ENCODE assay signal across 8 cellular contexts in genomic region chr15:65610871-65611718, GRCh38. TPM values are rescaled to one million over a fixed set of nuclear protein-coding genes. Genes with fewer than 3 reads are reported as not detected.
A peak's percentile ranks its signal among the peaks of the same experiment; 100 is the strongest.
DNase-seq lines count a peak whose midpoint lies in the region; ATAC-seq, FAIRE-seq and TF ChIP-seq lines count a peak whose summit lies in the region.

TSS of gene INTS14 (minus strand) at chr15:65611131. CDS start at chr15:65607380, 3,751 bp downstream.

- H3K18ac ChIP-seq in IMR-90 (ENCODE audit: low read depth, low read length), result peak within 1 kb of the TSS; percentile 77

- DNase-seq in DMS153 (lab: John Stamatoyannopoulos, UW), result peak; percentile 63
- peak; percentile 95 for DNase-seq in IMR-90
- peak; percentile 97 for DNase-seq in OCI-LY7 (ENCODE audit: low spot score)
- DNase-seq in activated T-cell treated with anti-CD3 and anti-CD28 coated beads for 1 hour (ENCODE audit: low read depth), result peak; percentile 88
- DNase-seq in endothelial cell of umbilical vein (ENCODE audit: low read depth, low spot score), result peak; percentile 95
- peak; percentile 91 for DNase-seq in middle frontal gyrus (ENCODE audit: extremely low spot score, low spot score)
- DNase-seq in stimulated activated CD8-positive, alpha-beta memory T cell treated with anti-CD3 and anti-CD28 coated beads, Interleukin-2, amount 100 ng/mL, for 48 hours (ENCODE audit: low read depth in 2 of 2), result peak; percentile 96 to 98

- peak within 1 kb of the TSS; percentile 91 for H3K14ac ChIP-seq in IMR-90 (replicated peaks; ENCODE audit: low read depth, low read length)

- H3K9me2 ChIP-seq in OCI-LY7 (ENCODE audit: insufficient read depth, low read length), result no peaks in the 10 kb centered on the region

- H4K20me1 ChIP-seq in IMR-90 (ENCODE audit: insufficient read depth, low read length), result no peaks in the 10 kb centered on the region
- H4K20me1 ChIP-seq in OCI-LY7 (ENCODE audit: insufficient read depth, low read length), result no peaks in the 10 kb centered on the region
- no peaks in the 10 kb centered on the region for H4K20me1 ChIP-seq in endothelial cell of umbilical vein (replicated peaks; ENCODE audit: control insufficient read depth, extremely low read depth, insufficient read depth, low read length)

- peak within 1 kb of the TSS; percentile 76 for H3K56ac ChIP-seq in IMR-90 (ENCODE audit: extremely low read depth, insufficient read depth, low read length)

- TF ChIP-seq CTCF in IMR-90 (conservative IDR thresholded peaks at IDR 0.05; ENCODE audit: low read depth, low read length), result peak; percentile 70
- peak; percentile 74 for TF ChIP-seq CTCF in OCI-LY7 (conservative IDR thresholded peaks at IDR 0.05; ENCODE audit: low read length)
- peak; percentile 60 to 71 for TF ChIP-seq CTCF in endothelial cell of umbilical vein (IDR thresholded peaks at IDR 0.05; ENCODE audit: extremely low read depth in 1 of 2, insufficient read depth in 1 of 2, low read depth in 1 of 2, low read length in 2 of 2)

- H3K23ac ChIP-seq in IMR-90 (ENCODE audit: low read depth, low read length), result peak within 1 kb of the TSS; percentile 90

- BruUV-seq in IMR-90 (replicated peaks; lab: Mats Ljungman, UMichigan) (no TSS peak), OCI-LY7 (replicated peaks; lab: Mats Ljungman, UMichigan) (no TSS peak), endothelial cell of umbilical vein (replicated peaks; lab: Mats Ljungman, UMichigan) (no TSS peak)

- H2BK120ac ChIP-seq in IMR-90 (ENCODE audit: low read depth, low read length), result peak within 1 kb of the TSS; percentile 78

- intact Hi-C loops in IMR-90 (cut with micrococcal nuclease), result no loop called here
- intact Hi-C loops in OCI-LY7 (cut with micrococcal nuclease; ENCODE audit: unreplicated experiment), result loop anchor here (5.0 kb wide), 2 partner anchors 371 to 681 kb away; partner anchors contain the start of gene DIS3L
- intact Hi-C loops in endothelial cell of umbilical vein (cut with micrococcal nuclease), result loop anchor here (1.0 to 2.0 kb wide), 3 partner anchors 94 to 258 kb away; partner anchors contain the start of genes DPP8 and RAB11A

- H2AK5ac ChIP-seq in IMR-90 (ENCODE audit: low read depth, low read length), result peak within 1 kb of the TSS; percentile 79

- H3K9ac ChIP-seq in IMR-90 (ENCODE audit: low read depth, low read length) (peak within 1 kb of the TSS; percentile 92), endothelial cell of umbilical vein (replicated peaks; ENCODE audit: extremely low read depth, insufficient read depth, low read length) (peak within 1 kb of the TSS; percentile 92)

- H2BK5ac ChIP-seq in IMR-90 (ENCODE audit: low read depth, low read length, poor library complexity, severe bottlenecking), result peak within 1 kb of the TSS; percentile 86

- FAIRE-seq in endothelial cell of umbilical vein (lab: Jason Lieb, UNC), result peak; percentile 98

- POLR2A ChIA-PET in IMR-90 (lab: Charles Lee; ENCODE audit: unreplicated experiment), result interaction anchor here (1.1 kb wide), 1 partner anchor 258 kb away, joined by 3 read pairs; no protein-coding TSS in a partner anchor
- POLR2A ChIA-PET in OCI-LY7 (lab: Charles Lee), result interaction anchor here (0.6 to 1.5 kb wide), 5 partner anchors 10 to 552 kb away, joined by 3 to 4 read pairs (median 3); partner anchors contain the start of gene RAB11A
- POLR2A ChIA-PET in endothelial cell of umbilical vein (lab: Charles Lee), result interaction anchor here (0.6 kb wide), 1 partner anchor 1554 kb away, joined by 5 read pairs; no protein-coding TSS in a partner anchor

- peak within 1 kb of the TSS; percentile 87 for H4K91ac ChIP-seq in IMR-90 (ENCODE audit: insufficient read depth, low read depth, low read length)

- peak within 1 kb of the TSS; percentile 90 for H4K5ac ChIP-seq in IMR-90 (ENCODE audit: low read depth, low read length)

- H2BK15ac ChIP-seq in IMR-90 (ENCODE audit: low read depth, low read length), result peak within 1 kb of the TSS; percentile 1; the same call in 1 of the 3 replicates

- H3K79me2 ChIP-seq in OCI-LY7 (ENCODE audit: insufficient read depth, low read depth, low read length) (peaks cover 33% of the 10 kb centered on the region), endothelial cell of umbilical vein (ENCODE audit: control insufficient read depth, insufficient read depth, low read length) (peaks cover 28% of the 10 kb centered on the region)

- no peak within 1 kb of the TSS for H2BK20ac ChIP-seq in IMR-90 (ENCODE audit: low read depth, low read length)

- H3K4me2 ChIP-seq in IMR-90 (ENCODE audit: low read depth, low read length) (peak within 1 kb of the TSS; percentile 91), OCI-LY7 (ENCODE audit: low read length) (peak within 1 kb of the TSS; percentile 87), endothelial cell of umbilical vein (ENCODE audit: insufficient read depth, low read length) (peak within 1 kb of the TSS; percentile 95)

- peak within 1 kb of the TSS; percentile 92 for H3K4ac ChIP-seq in IMR-90 (ENCODE audit: low read depth, low read length)

- WGBS in IMR-90 (ENCODE audit: extremely low coverage in 2 of 2, insufficient read length in 1 of 2), 2 experiments, result 0% methylated on average over 21 of the region's 64 CpGs; no CpG with 5 or more reads in 1 of the 2 experiments

- peak; percentile 90 for ATAC-seq in GM21528 (IDR thresholded peaks at IDR 0.05; ENCODE audit: low FRiP score, unreplicated experiment)
- peak; percentile 100 for ATAC-seq in IMR-90 (ENCODE audit: low read depth)

- peak within 1 kb of the TSS; percentile 71 for H3K4me3 ChIP-seq in IMR-90 (ENCODE audit: insufficient read depth, low read depth, low read length)
- H3K4me3 ChIP-seq in OCI-LY7 (ENCODE audit: low read depth, low read length, poor library complexity, severe bottlenecking), result peak within 1 kb of the TSS; percentile 72
- H3K4me3 ChIP-seq in endothelial cell of umbilical vein (replicated peaks in 1 of 3; ENCODE audit: insufficient read depth in 1 of 3, low read depth in 1 of 3, low read length in 3 of 3), result peak within 1 kb of the TSS; percentile 87 to 96 (median 96)

- in situ Hi-C loops in IMR-90 (cut with MboI; ENCODE audit: low sequenced_read_pairs), result loop anchor here (25.0 kb wide), 1 partner anchor 676 kb away; the partner anchor contains the start of gene DIS3L

- H3K27me3 ChIP-seq in IMR-90 (ENCODE audit: control insufficient read depth, insufficient read depth, low read length) (no peaks in the 10 kb centered on the region), endothelial cell of umbilical vein (ENCODE audit: control insufficient read depth in 2 of 2, insufficient read depth in 2 of 2, low read length in 2 of 2) (no peaks in the 10 kb centered on the region)

- H3K36me3 ChIP-seq in IMR-90 (ENCODE audit: control insufficient read depth, insufficient read depth, low read length), result peaks cover 2% of the 10 kb centered on the region
- peaks cover 5% of the 10 kb centered on the region; the same call in 1 of the 2 replicates for H3K36me3 ChIP-seq in OCI-LY7 (ENCODE audit: insufficient read depth, low read length)
- no peaks in the 10 kb centered on the region for H3K36me3 ChIP-seq in endothelial cell of umbilical vein (ENCODE audit: control insufficient read depth in 2 of 2, extremely low read depth in 1 of 2, insufficient read depth in 2 of 2, low read length in 2 of 2)

- peaks cover 17 to 39% of the 10 kb centered on the region in 2 experiments for H3K79me1 ChIP-seq in IMR-90 (ENCODE audit: low read depth in 1 of 2, low read length in 2 of 2)

- H3K9me1 ChIP-seq in IMR-90 (ENCODE audit: insufficient read depth, low read length) (peaks cover 13% of the 10 kb centered on the region), endothelial cell of umbilical vein (replicated peaks; ENCODE audit: control insufficient read depth, extremely low read depth, insufficient read depth, low read length) (no peaks in the 10 kb centered on the region)

- TF ChIP-seq RAD21 in IMR-90 (IDR thresholded peaks at IDR 0.05; ENCODE audit: low read length), result peak; percentile 44

- H3K9me3 ChIP-seq in IMR-90 (ENCODE audit: control insufficient read depth, insufficient read depth, low read length) (no peaks in the 10 kb centered on the region), OCI-LY7 (ENCODE audit: low read length) (no peaks in the 10 kb centered on the region), endothelial cell of umbilical vein (replicated peaks; ENCODE audit: control insufficient read depth, insufficient read depth, low read length) (no peaks in the 10 kb centered on the region)

- TF ChIP-seq POLR2A in IMR-90 (IDR thresholded peaks at IDR 0.05; ENCODE audit: low read depth, low read length) (peak; percentile 91), endothelial cell of umbilical vein (IDR thresholded peaks at IDR 0.05; ENCODE audit: low read depth, low read length) (peak; percentile 97)

- peak within 1 kb of the TSS; percentile 94 for H3K27ac ChIP-seq in IMR-90 (ENCODE audit: insufficient read depth, low read length)
- H3K27ac ChIP-seq in OCI-LY7 (ENCODE audit: low read depth, low read length, poor library complexity, severe bottlenecking), result peak within 1 kb of the TSS; percentile 41
- H3K27ac ChIP-seq in endothelial cell of umbilical vein (ENCODE audit: insufficient read depth, low read depth, low read length), result peak within 1 kb of the TSS; percentile 84

- peak within 1 kb of the TSS; percentile 93 for H2AK9ac ChIP-seq in IMR-90 (replicated peaks; ENCODE audit: low read depth, low read length, poor library complexity)

- dilution Hi-C loops in IMR-90 (cut with HindIII; ENCODE audit: low sequenced_read_pairs, unreplicated experiment), result no loop called here
- dilution Hi-C loops in endothelial cell of umbilical vein (cut with MboI; ENCODE audit: extremely low pct_ligation_motif_present, low sequenced_read_pairs), result no loop called here

- CTCF ChIA-PET in IMR-90 (lab: Yijun Ruan, JAX) (interaction anchor here (0.7 to 0.9 kb wide), 2 partner anchors 11 to 246 kb away, joined by 3 read pairs; partner anchors contain the start of gene SLC24A1), OCI-LY7 (lab: Charles Lee; ENCODE audit: unreplicated experiment) (interaction anchor here (0.6 to 1.0 kb wide), 4 partner anchors 15 to 586 kb away, joined by 3 to 5 read pairs (median 4); no protein-coding TSS in a partner anchor), endothelial cell of umbilical vein (lab: Charles Lee) (interaction anchor here (0.5 to 1.7 kb wide), 19 partner anchors 9 to 677 kb away, joined by 3 to 9 read pairs (median 4); partner anchors contain the start of genes RAB11A and SLC24A1)

- peaks cover 4% of the 10 kb centered on the region for H3K4me1 ChIP-seq in IMR-90 (ENCODE audit: control insufficient read depth, insufficient read depth, low read length)
- peaks cover 30% of the 10 kb centered on the region for H3K4me1 ChIP-seq in OCI-LY7 (ENCODE audit: insufficient read depth, low read length, poor library complexity, severe bottlenecking)
- peaks cover 20% of the 10 kb centered on the region for H3K4me1 ChIP-seq in endothelial cell of umbilical vein (ENCODE audit: control insufficient read depth, extremely low read depth, insufficient read depth, low read length)

- peak within 1 kb of the TSS; percentile 99 for H2AFZ ChIP-seq in IMR-90 (replicated peaks; ENCODE audit: low read length, poor library complexity)
- H2AFZ ChIP-seq in OCI-LY7 (ENCODE audit: low read length), result peak within 1 kb of the TSS; percentile 75
- peak within 1 kb of the TSS; percentile 98 for H2AFZ ChIP-seq in endothelial cell of umbilical vein (ENCODE audit: low read depth, low read length)

- H4K8ac ChIP-seq in IMR-90 (ENCODE audit: low read depth in 2 of 2, low read length in 2 of 2), result peak within 1 kb of the TSS; percentile 94 to 96

RNA-seq across cellular contexts. Expression of gene INTS14, which starts in this region (rescaled TPM):
- total RNA-seq in IMR-90 (2012; rRNA removed), result 22.9 and 33.9 TPM in 2 replicates
- polyA plus RNA-seq in IMR-90 (2012; rRNA removed), result 35.8 and 39.5 TPM in 2 replicates
- polyA plus RNA-seq in IMR-90 (2012; cell fraction: cytosol; rRNA removed), result 14.9 and 17.2 TPM in 2 replicates
- 18.7 and 60.0 TPM in 2 replicates for polyA plus RNA-seq in IMR-90 (2012; cell fraction: nucleus; rRNA removed; ENCODE audit: low replicate concordance)
- total RNA-seq in OCI-LY7 (2014; rRNA removed; shearing (Covaris generic)), result 28.1 and 46.7 TPM in 2 replicates
- 45.8 and 46.0 TPM in 2 replicates for total RNA-seq in OCI-LY7 (2022)
- total RNA-seq in endothelial cell of umbilical vein, result 41.7 and 44.6 TPM in 2 replicates
- 45.8 and 52.6 TPM in 2 replicates for polyA plus RNA-seq in endothelial cell of umbilical vein
- polyA plus RNA-seq in endothelial cell of umbilical vein (2011; cell fraction: cytosol; rRNA removed), result 45.9 and 47.5 TPM in 2 replicates
- polyA plus RNA-seq in endothelial cell of umbilical vein (2011; cell fraction: nucleus; rRNA removed), result 87.7 and 92.6 TPM in 2 replicates
- 30.9 and 47.5 TPM in 2 replicates for polyA plus RNA-seq in endothelial cell of umbilical vein (2012)
- 57.6 and 78.6 TPM in 2 replicates for polyA minus RNA-seq in endothelial cell of umbilical vein
- polyA minus RNA-seq in endothelial cell of umbilical vein (2011; cell fraction: cytosol; rRNA and poly(A)+ RNA removed), result 31.7 TPM
- 51.1 and 61.3 TPM in 2 replicates for polyA minus RNA-seq in endothelial cell of umbilical vein (2011; cell fraction: nucleus; rRNA and poly(A)+ RNA removed)

Comparison
In these comparisons a context has a peak if more than half of its experiments do, and no peak if none do; other contexts are left out.
1. Peak in every context shown above with its lines: DNase-seq, ATAC-seq, H3K4me3 ChIP-seq and H3K27ac ChIP-seq.
2. H3K27ac ChIP-seq: peak in every context shown above with its lines; median percentile 94 in IMR-90; 84 in endothelial cell of umbilical vein; 41 in OCI-LY7.